In genomic region chr1:181936269-181936668, GRCh38 we compare ENCODE assay signal across 13 cellular contexts.
DNase-seq lines count a peak whose midpoint lies in the region; ATAC-seq and TF ChIP-seq lines count a peak whose summit lies in the region.
"Had no signal": no experiment of that assay in that cellular context is flagged by ENCODE, and none has a peak within 500 bp of the region (broad histone marks: within the 10 kb centered on the region; RNA-seq: fewer than 3 reads in every experiment).

No MANE protein-coding gene starts in this region.

- no peaks in the 10 kb centered on the region for H3K36me3 ChIP-seq in breast epithelium
- H3K36me3 ChIP-seq: transverse colon had no signal

- H3K4me3 ChIP-seq in breast epithelium, result no peak overlapping the region
- H3K4me3 ChIP-seq: K562, transverse colon had no signal

- no peaks in the 10 kb centered on the region for H3K27me3 ChIP-seq in breast epithelium
- H3K27me3 ChIP-seq: transverse colon had no signal

- ATAC-seq in GM19035 (IDR thresholded peaks at IDR 0.05; ENCODE audit: unreplicated experiment) (peak; percentile 22), HG02759 (IDR thresholded peaks at IDR 0.05; ENCODE audit: unreplicated experiment) (peak; percentile 52), HG03521 (IDR thresholded peaks at IDR 0.05; ENCODE audit: unreplicated experiment) (peak; percentile 31), Right ventricle myocardium inferior (no peak)

- peaks cover 7% of the 10 kb centered on the region for H3K27me3 Mint-ChIP-seq in nephron progenitor cell (ENCODE audit: low read depth, poor library complexity)

- H3K27ac ChIP-seq in breast epithelium, result no peak overlapping the region
- H3K27ac ChIP-seq: transverse colon had no signal

- no peaks in the 10 kb centered on the region for H3K4me1 Mint-ChIP-seq in nephron progenitor cell
- H3K4me1 Mint-ChIP-seq: CD4-positive, alpha-beta memory T cell; endodermal cell had no signal

- no peak for TF ChIP-seq POLR2A in breast epithelium (IDR thresholded peaks at IDR 0.05)

- DNase-seq in GM10266 (ENCODE audit: extremely low spot score) (peak; percentile 23), nephron progenitor cell (no peak), breast epithelium (ENCODE audit: low spot score in 2 of 2) (no peak), Right ventricle myocardium inferior (ENCODE audit: missing footprints) (no peak), NCI-H2196 (lab: John Stamatoyannopoulos, UW; ENCODE audit: unreplicated experiment) (no peak)

- no peaks in the 10 kb centered on the region for H3K9me3 Mint-ChIP-seq in nephron progenitor cell
- H3K9me3 Mint-ChIP-seq: CD4-positive, alpha-beta memory T cell; endodermal cell had no signal

- no peak for TF ChIP-seq CTCF in GM10266 (IDR thresholded peaks at IDR 0.05; ENCODE audit: control insufficient read depth, insufficient read depth, low read depth, missing control alignments)
- no peak for TF ChIP-seq CTCF in nephron progenitor cell (IDR thresholded peaks at IDR 0.05)
- no peak for TF ChIP-seq CTCF in breast epithelium (IDR thresholded peaks at IDR 0.05)

- H3K36me3 Mint-ChIP-seq in nephron progenitor cell (ENCODE audit: low read depth), result no peaks in the 10 kb centered on the region
- H3K36me3 Mint-ChIP-seq: activated naive CD8-positive, alpha-beta T cell; CD4-positive, alpha-beta memory T cell had no signal

- H3K27ac Mint-ChIP-seq in nephron progenitor cell, result no peak overlapping the region
- H3K27ac Mint-ChIP-seq: activated naive CD8-positive, alpha-beta T cell; CD4-positive, alpha-beta memory T cell; endodermal cell had no signal

- no peaks in the 10 kb centered on the region for H3K9me3 ChIP-seq in breast epithelium
- H3K9me3 ChIP-seq: transverse colon had no signal

- intact Hi-C loops in breast epithelium (cut with DNase I; ENCODE audit: low total_unique reads), result no loop called here
- intact Hi-C loops in Right ventricle myocardium inferior (cut with DNase I), result loop anchor here (2.0 to 10.0 kb wide), 2 partner anchors 191 to 457 kb away; no protein-coding TSS in a partner anchor

- H3K4me3 Mint-ChIP-seq in nephron progenitor cell, result no peak overlapping the region
- H3K4me3 Mint-ChIP-seq: activated naive CD8-positive, alpha-beta T cell; endodermal cell had no signal

- H3K4me1 ChIP-seq in breast epithelium, result no peaks in the 10 kb centered on the region
- H3K4me1 ChIP-seq: transverse colon had no signal
